In the genomic region with DNA sequence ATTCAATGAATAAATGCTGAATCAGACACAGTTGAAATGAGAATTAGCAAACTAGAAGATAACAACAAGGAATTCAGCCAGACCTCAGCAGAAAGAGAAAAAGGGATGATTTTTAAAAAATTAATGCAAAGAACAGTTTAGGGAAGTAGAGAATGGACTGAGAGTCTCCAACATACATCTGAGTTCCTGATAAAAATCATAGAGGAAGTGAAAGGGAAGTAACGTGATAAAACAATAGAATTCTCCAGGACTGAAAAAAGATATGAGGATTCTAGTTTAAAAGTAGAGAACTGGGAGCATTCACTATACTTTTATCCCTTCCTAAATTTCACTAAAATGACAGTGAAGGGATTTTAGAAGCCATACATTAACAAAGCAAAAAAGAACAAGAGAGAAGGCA, we compare ENCODE assay signal across 13 cellular contexts.
"Had no signal": no experiment of that assay in that cellular context is flagged by ENCODE, and none has a peak within 500 bp of the region (broad histone marks: within the 10 kb centered on the region; RNA-seq: fewer than 3 reads in every experiment).

No MANE protein-coding gene starts in this region.

- H3K4me3 Mint-ChIP-seq: activated CD4-positive, alpha-beta T cell treated with anti-CD3 and anti-CD28 coated beads, Interleukin-2, amount 10 ng/mL, durations not matched to agents 7 days and 5 days; activated CD8-positive, alpha-beta T cell treated with anti-CD3 and anti-CD28 coated beads, Interleukin-2, amount 10 ng/mL, durations not matched to agents 7 days and 5 days; activated naive CD4-positive, alpha-beta T cell treated with anti-CD3 and anti-CD28 coated beads for 36 hours; activated T-cell treated with anti-CD3 and anti-CD28 coated beads, Interleukin-2, amount 50 U/mL, for 24 hours; brain; naive thymus-derived CD8-positive, alpha-beta T cell; stimulated activated naive B cell treated with anti-CD40 and anti-IgM and Interleukin-4, amounts not matched to agents 10 μg/mL and 1 μg/mL and 100 μg/mL, for 72 hours; T-helper 2 cell treated with Interferon-gamma antibody and Interleukin-4, amounts not matched to agents 5 μg/mL and 100 μg/mL, for 36 hours had no signal

- H3K9me3 Mint-ChIP-seq: activated CD4-positive, alpha-beta T cell treated with anti-CD3 and anti-CD28 coated beads, Interleukin-2, amount 10 ng/mL, durations not matched to agents 7 days and 5 days; activated T-cell treated with anti-CD3 and anti-CD28 coated beads, Interleukin-2, amount 50 U/mL, for 24 hours; naive thymus-derived CD8-positive, alpha-beta T cell; T-helper 2 cell treated with Interferon-gamma antibody and Interleukin-4, amounts not matched to agents 5 μg/mL and 100 μg/mL, for 36 hours had no signal

- H3K4me1 ChIP-seq: gastroesophageal sphincter had no signal

- H3K4me1 Mint-ChIP-seq: activated CD4-positive, alpha-beta T cell treated with anti-CD3 and anti-CD28 coated beads, Interleukin-2, amount 10 ng/mL, durations not matched to agents 7 days and 5 days; naive thymus-derived CD8-positive, alpha-beta T cell; stimulated activated naive B cell treated with anti-CD40 and anti-IgM and Interleukin-4, amounts not matched to agents 10 μg/mL and 1 μg/mL and 100 μg/mL, for 72 hours had no signal

- H3K36me3 ChIP-seq: gastroesophageal sphincter, thoracic aorta had no signal

- H3K27me3 Mint-ChIP-seq: activated CD4-positive, alpha-beta T cell treated with anti-CD3 and anti-CD28 coated beads, Interleukin-2, amount 10 ng/mL, durations not matched to agents 7 days and 5 days had no signal

- H3K9me3 ChIP-seq: gastroesophageal sphincter, thoracic aorta had no signal

- H3K27ac Mint-ChIP-seq: activated CD4-positive, alpha-beta T cell treated with anti-CD3 and anti-CD28 coated beads, Interleukin-2, amount 10 ng/mL, durations not matched to agents 7 days and 5 days; activated CD8-positive, alpha-beta T cell treated with anti-CD3 and anti-CD28 coated beads, Interleukin-2, amount 10 ng/mL, durations not matched to agents 7 days and 5 days; activated naive CD4-positive, alpha-beta T cell treated with anti-CD3 and anti-CD28 coated beads for 36 hours; activated T-cell treated with anti-CD3 and anti-CD28 coated beads, Interleukin-2, amount 50 U/mL, for 24 hours; brain; naive thymus-derived CD8-positive, alpha-beta T cell; stimulated activated naive B cell treated with anti-CD40 and anti-IgM and Interleukin-4, amounts not matched to agents 10 μg/mL and 1 μg/mL and 100 μg/mL, for 72 hours; T-helper 2 cell treated with Interferon-gamma antibody and Interleukin-4, amounts not matched to agents 5 μg/mL and 100 μg/mL, for 36 hours had no signal

- H3K36me3 Mint-ChIP-seq: naive thymus-derived CD8-positive, alpha-beta T cell; stimulated activated naive B cell treated with anti-CD40 and anti-IgM and Interleukin-4, amounts not matched to agents 10 μg/mL and 1 μg/mL and 100 μg/mL, for 72 hours had no signal

- DNase-seq: activated CD4-positive, alpha-beta T cell treated with anti-CD3 and anti-CD28 coated beads, Interleukin-2, amount 10 ng/mL, durations not matched to agents 7 days and 5 days; activated CD8-positive, alpha-beta T cell treated with anti-CD3 and anti-CD28 coated beads, Interleukin-2, amount 10 ng/mL, durations not matched to agents 7 days and 5 days; activated naive CD4-positive, alpha-beta T cell treated with anti-CD3 and anti-CD28 coated beads for 36 hours; activated T-cell treated with anti-CD3 and anti-CD28 coated beads, Interleukin-2, amount 50 U/mL, for 24 hours; caudate nucleus; left cardiac atrium; naive thymus-derived CD8-positive, alpha-beta T cell; posterior cingulate gyrus; stimulated activated naive B cell treated with anti-CD40 and anti-IgM and Interleukin-4, amounts not matched to agents 10 μg/mL and 1 μg/mL and 100 μg/mL, for 72 hours had no signal

- H3K4me3 ChIP-seq: gastroesophageal sphincter, thoracic aorta had no signal

- H3K27me3 ChIP-seq: gastroesophageal sphincter had no signal

- H3K27ac ChIP-seq: gastroesophageal sphincter, thoracic aorta had no signal
